ENCODE assay signal across 8 cellular contexts in genomic region chr4:158722291-158722916, GRCh38. TPM values are rescaled to one million over a fixed set of nuclear protein-coding genes. Genes with fewer than 3 reads are reported as not detected.
DNase-seq lines count a peak whose midpoint lies in the region; ATAC-seq and TF ChIP-seq lines count a peak whose summit lies in the region.

No MANE protein-coding gene starts in this region.

- H4K20me1 ChIP-seq in PC-9 (ENCODE audit: insufficient read depth), result no peaks in the 10 kb centered on the region

- peak overlapping the region; percentile 89 for H2AFZ ChIP-seq in PC-9

- H3K9me2 ChIP-seq in PC-9 (ENCODE audit: insufficient read depth), result no peaks in the 10 kb centered on the region

- no TSS peak for BruUV-seq in PC-9 (replicated peaks; lab: Mats Ljungman, UMichigan)

- peaks cover 6% of the 10 kb centered on the region for H3F3A ChIP-seq in PC-9 (ENCODE audit: insufficient read depth, low read depth)

- H3K27me3 ChIP-seq in PC-9 (ENCODE audit: insufficient read depth, low read depth) (no peaks in the 10 kb centered on the region), kidney epithelial cell (ENCODE audit: control insufficient read depth, insufficient read depth, low read length) (no peaks in the 10 kb centered on the region)

- intact Hi-C loops in PC-9 (cut with micrococcal nuclease; ENCODE audit: unreplicated experiment), result loop anchor here (2.0 kb wide), 1 partner anchor 452 kb away; no protein-coding TSS in a partner anchor

- no peaks in the 10 kb centered on the region; the same call in 1 of the 2 replicates for H3K4me1 ChIP-seq in PC-9 (replicated peaks; ENCODE audit: insufficient read depth)

- peak; percentile 65 for DNase-seq in NCI-H748 (lab: John Stamatoyannopoulos, UW; ENCODE audit: unreplicated experiment)
- DNase-seq in NCI-H748 treated with DMSO at 0.1 percent for 48 hours (lab: John Stamatoyannopoulos, UW), result no peak
- no peak for DNase-seq in PC-9
- peak in 38 of 61 donors; percentile 1 to 75 (median 24) for DNase-seq in caudate nucleus (lab: John Stamatoyannopoulos, UW)
- no peak for DNase-seq in kidney epithelial cell (ENCODE audit: low read depth)
- peak; percentile 20 for DNase-seq in stimulated activated CD4-positive, alpha-beta T cell treated with anti-CD3 and anti-CD28 coated beads, Interleukin-4, amount 100 ng/mL, for 24 hours
- DNase-seq in activated effector memory CD4-positive, alpha-beta T cell treated with anti-CD3 and anti-CD28 coated beads, Interleukin-2, amount 50 U/mL, for 16 hours, result no peak

- no peaks in the 10 kb centered on the region for H3K9me3 ChIP-seq in PC-9 (ENCODE audit: insufficient read depth, low read depth)

- H3K79me2 ChIP-seq in PC-9 (ENCODE audit: low read depth), result peaks cover 21% of the 10 kb centered on the region

- peak overlapping the region; percentile 83 for H3K4me2 ChIP-seq in PC-9

- H3K4me3 ChIP-seq in PC-9 (peak overlapping the region; percentile 65), kidney epithelial cell (ENCODE audit: low read depth, low read length) (peak overlapping the region; percentile 59)

- ATAC-seq in HG02870 (IDR thresholded peaks at IDR 0.05; ENCODE audit: unreplicated experiment), result peak; percentile 4

- POLR2A ChIA-PET in PC-9 (lab: Charles Lee; ENCODE audit: unreplicated experiment), result no interaction called here

- H3K36me3 ChIP-seq in PC-9 (ENCODE audit: low read depth) (peaks cover 9% of the 10 kb centered on the region; the same call in 1 of the 2 replicates), kidney epithelial cell (ENCODE audit: control insufficient read depth, insufficient read depth, low read length) (no peaks in the 10 kb centered on the region)

- H3K27ac ChIP-seq in PC-9, result peak overlapping the region; percentile 83
- peak overlapping the region; percentile 94 for H3K27ac ChIP-seq in caudate nucleus (ENCODE audit: low read depth, low read length)

- CTCF ChIA-PET in PC-9 (lab: Charles Lee), result no interaction called here

- TF ChIP-seq CTCF in PC-9 (conservative IDR thresholded peaks at IDR 0.05) (no peak), kidney epithelial cell (IDR thresholded peaks at IDR 0.05; ENCODE audit: insufficient read depth, low read length, poor library complexity, severe bottlenecking) (no peak)

RNA-seq across cellular contexts. Expression of gene PPID, which starts 0.8 kb away (rescaled TPM):
- 21.4 and 28.2 TPM in 2 replicates for total RNA-seq in PC-9 (2021)
- 37.6 and 40.8 TPM in 2 replicates for total RNA-seq in kidney epithelial cell

RNA-seq across cellular contexts. Expression of gene FNIP2, which starts 46.4 kb away (rescaled TPM):
- 2.1 and 2.5 TPM in 2 replicates for total RNA-seq in PC-9 (2021)
- total RNA-seq in kidney epithelial cell, result 41.8 and 44.2 TPM in 2 replicates

RNA-seq across cellular contexts. Expression of gene ETFDH, which starts 50.3 kb away (rescaled TPM):
- 16.9 and 21.0 TPM in 2 replicates for total RNA-seq in PC-9 (2021)
- total RNA-seq in kidney epithelial cell, result 10.5 and 13.3 TPM in 2 replicates

RNA-seq across cellular contexts. Expression of gene C4orf46, which starts 50.7 kb away (rescaled TPM):
- total RNA-seq in PC-9 (2021) (7.7 and 9.8 TPM in 2 replicates), kidney epithelial cell (14.1 and 16.6 TPM in 2 replicates)

Comparison
In these comparisons a context has a peak if more than half of its experiments do, and no peak if none do; other contexts are left out.
1. DNase-seq: peak in NCI-H748 (single experiment), caudate nucleus (38 of 61) and stimulated activated CD4-positive, alpha-beta T cell treated with anti-CD3 and anti-CD28 coated beads, Interleukin-4, amount 100 ng/mL, for 24 hours (single experiment); none in NCI-H748 treated with DMSO at 0.1 percent for 48 hours (single experiment), PC-9 (0 of 2), kidney epithelial cell (single experiment) and activated effector memory CD4-positive, alpha-beta T cell treated with anti-CD3 and anti-CD28 coated beads, Interleukin-2, amount 50 U/mL, for 16 hours (single experiment).
2. RNA of gene FNIP2, which starts 46.4 kb away (total RNA-seq): 41.8 to 44.2 TPM in kidney epithelial cell; 2.1 to 2.5 TPM in PC-9; every median in the first group is over 10 times any median in the second.